ENCODE assay signal across 18 cellular contexts in the genomic region with DNA sequence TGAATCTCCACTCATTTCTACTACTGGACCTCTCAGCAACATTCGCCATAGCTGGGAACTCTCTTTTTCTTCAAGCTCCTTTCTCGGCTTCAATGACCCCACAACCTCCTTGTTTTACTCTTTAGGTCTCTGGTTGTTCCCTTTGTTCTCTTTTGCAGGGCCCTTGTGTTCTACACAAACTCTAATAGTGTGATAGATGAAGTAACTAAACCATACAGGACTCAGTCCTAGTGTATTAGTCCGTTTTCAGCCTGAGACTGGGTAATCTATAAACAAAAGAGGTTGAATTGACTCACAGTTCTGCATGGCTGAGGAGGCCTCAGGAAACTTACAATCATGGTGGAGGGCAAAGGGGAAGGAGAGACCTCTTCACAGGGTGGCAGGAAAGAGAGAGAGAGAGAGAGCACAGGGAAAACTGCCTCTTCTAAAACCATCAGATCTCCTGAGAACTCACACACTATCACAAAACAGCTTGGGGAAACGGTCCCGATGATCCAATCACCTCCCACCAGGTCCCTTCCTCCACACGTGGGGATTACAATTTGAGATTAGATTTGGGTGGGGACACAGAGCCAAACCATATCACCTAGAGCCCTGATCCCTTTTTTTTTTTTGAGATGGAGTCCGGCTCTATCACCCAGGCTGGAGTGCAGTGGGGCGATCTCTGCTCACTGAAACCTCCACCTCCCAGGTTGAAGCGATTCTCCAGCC. TPM values are rescaled to one million over a fixed set of nuclear protein-coding genes. Genes with fewer than 3 reads are reported as not detected.
DNase-seq lines count a peak whose midpoint lies in the region; ATAC-seq, FAIRE-seq and TF ChIP-seq lines count a peak whose summit lies in the region.
"Had no signal": no experiment of that assay in that cellular context is flagged by ENCODE, and none has a peak within 500 bp of the region (broad histone marks: within the 10 kb centered on the region; RNA-seq: fewer than 3 reads in every experiment).

No MANE protein-coding gene starts in this region.

- intact Hi-C loops in psoas muscle (cut with DNase I), result no loop called here

- no peak for FAIRE-seq in frontal cortex (lab: Jason Lieb, UNC)
- FAIRE-seq: colon, HTR-8/SVneo, TTC549 had no signal

- peak overlapping the region; percentile 18 for H3K27ac Mint-ChIP-seq in activated T-cell treated with anti-CD3 and anti-CD28 coated beads, Interleukin-2, amount 50 U/mL, for 72 hours
- H3K27ac Mint-ChIP-seq in activated naive CD8-positive, alpha-beta T cell treated with anti-CD3 and anti-CD28 coated beads, Interleukin-2, amount 10 ng/mL, durations not matched to agents 7 days and 5 days, result peak overlapping the region; percentile 57
- H3K27ac Mint-ChIP-seq in progenitor cell of endocrine pancreas, result no peak overlapping the region

- H3K4me1 ChIP-seq in psoas muscle, result peaks cover 21% of the 10 kb centered on the region

- H3K27me3 ChIP-seq in HL-60 (ENCODE audit: insufficient read depth, poor library complexity, severe bottlenecking) (no peaks in the 10 kb centered on the region), psoas muscle (ENCODE audit: insufficient read depth in 3 of 3, low read length in 2 of 3) (no peaks in the 10 kb centered on the region)
- H3K27me3 ChIP-seq: SJCRH30, stomach, uterus had no signal

- no peaks in the 10 kb centered on the region for H3K9me3 Mint-ChIP-seq in activated T-cell treated with anti-CD3 and anti-CD28 coated beads, Interleukin-2, amount 50 U/mL, for 72 hours
- H3K9me3 Mint-ChIP-seq in activated naive CD8-positive, alpha-beta T cell treated with anti-CD3 and anti-CD28 coated beads, Interleukin-2, amount 10 ng/mL, durations not matched to agents 7 days and 5 days, result peaks cover 6% of the 10 kb centered on the region
- H3K9me3 Mint-ChIP-seq in progenitor cell of endocrine pancreas (ENCODE audit: low read depth), result no peaks in the 10 kb centered on the region

- no peak for ATAC-seq in activated T-cell treated with anti-CD3 and anti-CD28 coated beads, Interleukin-2, amount 50 U/mL, for 72 hours (replicated peaks in 1 of 2)
- ATAC-seq in activated naive CD8-positive, alpha-beta T cell treated with anti-CD3 and anti-CD28 coated beads, Interleukin-2, amount 10 ng/mL, durations not matched to agents 7 days and 5 days (ENCODE audit: low read depth), result no peak
- ATAC-seq in psoas muscle, result no peak
- ATAC-seq in HG03175 (IDR thresholded peaks at IDR 0.05; ENCODE audit: unreplicated experiment), result no peak

- POLR2A ChIA-PET in activated naive CD8-positive, alpha-beta T cell treated with anti-CD3 and anti-CD28 coated beads, Interleukin-2, amount 10 ng/mL, durations not matched to agents 7 days and 5 days (lab: Charles Lee), result interaction anchor here (0.6 to 1.2 kb wide), 2 partner anchors 31 kb away, joined by 5 to 6 read pairs; partner anchors contain the start of gene WNK1

- H3K36me3 ChIP-seq in psoas muscle (ENCODE audit: insufficient read depth in 1 of 2, low read depth in 1 of 2), result no peaks in the 10 kb centered on the region
- H3K36me3 ChIP-seq: SJCRH30, stomach, uterus had no signal

- no peaks in the 10 kb centered on the region for H3K36me3 Mint-ChIP-seq in activated T-cell treated with anti-CD3 and anti-CD28 coated beads, Interleukin-2, amount 50 U/mL, for 72 hours (ENCODE audit: insufficient read depth in 2 of 2)
- H3K36me3 Mint-ChIP-seq in activated naive CD8-positive, alpha-beta T cell treated with anti-CD3 and anti-CD28 coated beads, Interleukin-2, amount 10 ng/mL, durations not matched to agents 7 days and 5 days, result peaks cover 14% of the 10 kb centered on the region
- no peaks in the 10 kb centered on the region for H3K36me3 Mint-ChIP-seq in progenitor cell of endocrine pancreas (ENCODE audit: insufficient read depth)

- no peaks in the 10 kb centered on the region for H3K27me3 Mint-ChIP-seq in activated T-cell treated with anti-CD3 and anti-CD28 coated beads, Interleukin-2, amount 50 U/mL, for 72 hours (ENCODE audit: low read depth)
- H3K27me3 Mint-ChIP-seq in activated naive CD8-positive, alpha-beta T cell treated with anti-CD3 and anti-CD28 coated beads, Interleukin-2, amount 10 ng/mL, durations not matched to agents 7 days and 5 days, result no peaks in the 10 kb centered on the region
- peaks cover 17% of the 10 kb centered on the region for H3K27me3 Mint-ChIP-seq in progenitor cell of endocrine pancreas

- TF ChIP-seq CTCF in HL-60 (IDR thresholded peaks at IDR 0.05; ENCODE audit: insufficient read depth, low read length), result no peak
- no peak for TF ChIP-seq CTCF in psoas muscle (IDR thresholded peaks at IDR 0.05)
- no peak for TF ChIP-seq CTCF in progenitor cell of endocrine pancreas (IDR thresholded peaks at IDR 0.05; ENCODE audit: unreplicated experiment)

- peak overlapping the region; percentile 53; the same call in 1 of the 2 replicates for H3K27ac ChIP-seq in HL-60 (replicated peaks)
- peak overlapping the region; percentile 92 for H3K27ac ChIP-seq in psoas muscle
- H3K27ac ChIP-seq: SJCRH30 had no signal

- H3K4me1 Mint-ChIP-seq in activated T-cell treated with anti-CD3 and anti-CD28 coated beads, Interleukin-2, amount 50 U/mL, for 72 hours (ENCODE audit: low read depth), result peaks cover 88% of the 10 kb centered on the region
- H3K4me1 Mint-ChIP-seq in activated naive CD8-positive, alpha-beta T cell treated with anti-CD3 and anti-CD28 coated beads, Interleukin-2, amount 10 ng/mL, durations not matched to agents 7 days and 5 days, result peaks cover 41% of the 10 kb centered on the region
- peaks cover 5% of the 10 kb centered on the region for H3K4me1 Mint-ChIP-seq in progenitor cell of endocrine pancreas (ENCODE audit: low read depth)

- WGBS in psoas muscle, 3 donors, result 85 to 96% (median 90%) methylated on average over 8 to 9 of the region's 9 CpGs

- DNase-seq in activated T-cell treated with anti-CD3 and anti-CD28 coated beads, Interleukin-2, amount 50 U/mL, for 72 hours, result no peak
- DNase-seq in activated T-cell treated with anti-CD3 and anti-CD28 coated beads for 4 hours (no peak), HL-60 (ENCODE audit: low read depth in 1 of 2, low spot score in 1 of 2) (no peak), psoas muscle (no peak), frontal cortex (ENCODE audit: low spot score in 2 of 2) (no peak), progenitor cell of endocrine pancreas (ENCODE audit: low spot score, unreplicated experiment) (no peak)
- no peak for DNase-seq in activated naive CD8-positive, alpha-beta T cell treated with anti-CD3 and anti-CD28 coated beads, Interleukin-2, amount 10 ng/mL, durations not matched to agents 7 days and 5 days
- DNase-seq: activated effector memory CD4-positive, alpha-beta T cell treated with Interleukin-2 at 50 U/mL for 16 hours; foreskin melanocyte; GOT3; NCI-H187 treated with DMSO at 0.1 percent for 48 hours; SJCRH30; uterus had no signal

- H3K4me3 ChIP-seq in HL-60 (replicated peaks; ENCODE audit: insufficient read depth, low read length) (no peak overlapping the region), psoas muscle (no peak overlapping the region)
- H3K4me3 ChIP-seq: SJCRH30, stomach, uterus had no signal

- no peaks in the 10 kb centered on the region for H3K9me3 ChIP-seq in psoas muscle
- H3K9me3 ChIP-seq: SJCRH30, stomach, uterus had no signal

- peak overlapping the region; percentile 33 to 35 for H3K4me3 Mint-ChIP-seq in activated T-cell treated with anti-CD3 and anti-CD28 coated beads, Interleukin-2, amount 50 U/mL, for 72 hours
- H3K4me3 Mint-ChIP-seq in activated naive CD8-positive, alpha-beta T cell treated with anti-CD3 and anti-CD28 coated beads, Interleukin-2, amount 10 ng/mL, durations not matched to agents 7 days and 5 days, result no peak overlapping the region
- H3K4me3 Mint-ChIP-seq in progenitor cell of endocrine pancreas (ENCODE audit: low read depth), result no peak overlapping the region

RNA-seq across cellular contexts. Expression of gene WNK1, which starts 32.0 kb away (rescaled TPM):
- 100 to 1,000 TPM; 177 to 213 TPM for total RNA-seq in activated T-cell treated with anti-CD3 and anti-CD28 coated beads, Interleukin-2, amount 50 U/mL, for 72 hours
- total RNA-seq in activated naive CD8-positive, alpha-beta T cell treated with anti-CD3 and anti-CD28 coated beads, Interleukin-2, amount 10 ng/mL, durations not matched to agents 7 days and 5 days, result 100 to 1,000 TPM; 201 to 204 TPM
- total RNA-seq in psoas muscle (100 to 1,000 TPM; 230 to 272 (median 245) TPM), frontal cortex (48.5 TPM), progenitor cell of endocrine pancreas (244 and 248 TPM in 2 replicates)
- polyA plus RNA-seq in psoas muscle, result 100 to 1,000 TPM in 1 of 3 donors, 10 to 100 TPM in 2; 40.7 to 142 (median 51.5) TPM

RNA-seq across cellular contexts. Expression of gene NINJ2, which starts 57.1 kb away (rescaled TPM):
- total RNA-seq in activated T-cell treated with anti-CD3 and anti-CD28 coated beads, Interleukin-2, amount 50 U/mL, for 72 hours, result 1 to 10 TPM; 3.0 to 8.1 TPM
- total RNA-seq in activated naive CD8-positive, alpha-beta T cell treated with anti-CD3 and anti-CD28 coated beads, Interleukin-2, amount 10 ng/mL, durations not matched to agents 7 days and 5 days, result 1 to 10 TPM; 5.4 to 7.8 TPM
- total RNA-seq in psoas muscle (10 to 100 TPM; 32.6 to 37.3 (median 33.0) TPM), frontal cortex (2.9 TPM), progenitor cell of endocrine pancreas (3.0 and 4.0 TPM in 2 replicates)
- 10 to 100 TPM; 11.8 to 66.6 (median 49.1) TPM for polyA plus RNA-seq in psoas muscle

Comparison
In these comparisons a context has a peak if more than half of its experiments do, and no peak if none do; other contexts are left out.
1. H3K4me3 Mint-ChIP-seq: peak in activated T-cell treated with anti-CD3 and anti-CD28 coated beads, Interleukin-2, amount 50 U/mL, for 72 hours (2 of 2); none in activated naive CD8-positive, alpha-beta T cell treated with anti-CD3 and anti-CD28 coated beads, Interleukin-2, amount 10 ng/mL, durations not matched to agents 7 days and 5 days (single experiment) and progenitor cell of endocrine pancreas (single experiment).